Comparison of ENCODE assay signal across 19 cellular contexts in the genomic region with DNA sequence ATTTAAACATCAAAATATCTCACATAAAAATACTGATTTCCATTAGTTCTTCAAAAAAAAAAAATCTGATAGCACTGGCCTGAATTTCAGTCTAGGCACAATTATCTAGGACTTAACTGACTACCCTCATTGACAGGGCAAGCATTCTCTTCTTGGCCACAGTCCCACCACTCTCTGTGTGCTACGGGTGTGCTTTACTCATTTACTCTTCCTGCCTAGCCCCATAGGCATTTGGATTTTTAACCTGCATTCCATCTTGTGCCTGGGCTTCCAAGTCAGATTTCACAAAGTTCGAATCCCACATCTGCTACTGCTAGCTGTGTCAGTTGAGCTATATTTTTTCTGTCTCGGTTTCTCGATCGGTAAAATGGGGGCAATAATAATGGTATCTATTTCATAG.
"Had no signal": no experiment of that assay in that cellular context is flagged by ENCODE, and none has a peak within 500 bp of the region (broad histone marks: within the 10 kb centered on the region; RNA-seq: fewer than 3 reads in every experiment).

No MANE protein-coding gene starts in this region.

- H3K27ac Mint-ChIP-seq: activated naive CD8-positive, alpha-beta T cell treated with anti-CD3 and anti-CD28 coated beads, Interleukin-2, amount 10 ng/mL, durations not matched to agents 7 days and 5 days; dendritic cell treated with granulocyte-macrophage colony-stimulating factor and Interleukin-4, amounts not matched to agents 40 ng/mL and 50 ng/mL, for 4 days; effector memory CD8-positive, alpha-beta T cell; naive B cell; T-helper 2 cell treated with Interferon-gamma antibody and Interleukin-4, amounts not matched to agents 5 μg/mL and 100 μg/mL, for 36 hours had no signal

- H3K27ac ChIP-seq: breast epithelium, gastroesophageal sphincter, heart right ventricle, parathyroid adenoma, transverse colon had no signal

- H3K9me3 Mint-ChIP-seq: effector memory CD8-positive, alpha-beta T cell had no signal

- DNase-seq: activated naive CD4-positive, alpha-beta T cell; activated naive CD8-positive, alpha-beta T cell treated with anti-CD3 and anti-CD28 coated beads, Interleukin-2, amount 10 ng/mL, durations not matched to agents 7 days and 5 days; activated T-cell treated with anti-CD3 and anti-CD28 coated beads for 4 hours; cerebellar nuclear complex; effector memory CD8-positive, alpha-beta T cell; erythroblast; heart right ventricle; islet precursor cell; naive B cell; stimulated activated CD4-positive, alpha-beta T cell treated with anti-CD3 and anti-CD28 coated beads, Interleukin-2, amount 100 ng/mL, for 48 hours; stimulated activated naive CD4-positive, alpha-beta T cell; transverse colon had no signal

- H3K9me3 ChIP-seq: breast epithelium, gastroesophageal sphincter, transverse colon had no signal

- H3K79me2 ChIP-seq: parathyroid adenoma had no signal

- H2AFZ ChIP-seq: parathyroid adenoma had no signal

- ATAC-seq: activated CD4-positive, CD25-positive, alpha-beta regulatory T cell treated with anti-CD3 and anti-CD28 coated beads, Interleukin-2, amount 50 U/mL, for 24 hours; effector memory CD8-positive, alpha-beta T cell; gastroesophageal sphincter; heart right ventricle had no signal

- H3K4me1 ChIP-seq: breast epithelium, parathyroid adenoma had no signal

- H3K36me3 ChIP-seq: breast epithelium, gastroesophageal sphincter, transverse colon had no signal

- H3K27me3 ChIP-seq: breast epithelium, gastroesophageal sphincter, heart right ventricle, transverse colon had no signal

- H3K4me1 Mint-ChIP-seq: activated naive CD8-positive, alpha-beta T cell treated with anti-CD3 and anti-CD28 coated beads, Interleukin-2, amount 10 ng/mL, durations not matched to agents 7 days and 5 days; naive B cell had no signal

- H3K9ac ChIP-seq: parathyroid adenoma had no signal

- H3K4me3 Mint-ChIP-seq: activated naive CD8-positive, alpha-beta T cell treated with anti-CD3 and anti-CD28 coated beads, Interleukin-2, amount 10 ng/mL, durations not matched to agents 7 days and 5 days; dendritic cell treated with granulocyte-macrophage colony-stimulating factor and Interleukin-4, amounts not matched to agents 40 ng/mL and 50 ng/mL, for 4 days; effector memory CD8-positive, alpha-beta T cell; naive B cell; T-helper 2 cell treated with Interferon-gamma antibody and Interleukin-4, amounts not matched to agents 5 μg/mL and 100 μg/mL, for 36 hours had no signal

- H3K4me3 ChIP-seq: breast epithelium, gastroesophageal sphincter, heart right ventricle, lung, transverse colon had no signal
